ENCODE assay signal across 20 cellular contexts in genomic region chr18:62967089-62967488, GRCh38.
DNase-seq lines count a peak whose midpoint lies in the region; ATAC-seq, FAIRE-seq and TF ChIP-seq lines count a peak whose summit lies in the region.
"Had no signal": no experiment of that assay in that cellular context is flagged by ENCODE, and none has a peak within 500 bp of the region (broad histone marks: within the 10 kb centered on the region; RNA-seq: fewer than 3 reads in every experiment).

No MANE protein-coding gene starts in this region.

- no peak overlapping the region for H3K27ac ChIP-seq in pancreas
- H3K27ac ChIP-seq: 22Rv1, BLaER1, C4-2B had no signal

- intact Hi-C loops in left colon (cut with DNase I, micrococcal nuclease) (no loop called here), pancreas (cut with DNase I) (no loop called here)

- DNase-seq in D721Med (ENCODE audit: insufficient read length, low spot score) (no peak), LNCaP clone FGC (ENCODE audit: low read depth) (peak; percentile 80), left colon (no peak), pancreas (no peak), cerebellar nuclear complex (lab: John Stamatoyannopoulos, UW) (no peak), NCI-H1417 treated with DMSO at 0.1 percent for 48 hours (lab: John Stamatoyannopoulos, UW) (no peak)
- DNase-seq: CD4-positive, CD25-positive, alpha-beta regulatory T cell; CD8-positive, alpha-beta memory T cell; DMS53; DMS79 treated with DMSO at 0.1 percent for 48 hours; GF-D8; GOT3 had no signal

- ATAC-seq in left colon = peak; percentile 38
- ATAC-seq in pancreas = peak; percentile 29 to 71 (median 54)
- ATAC-seq in GM21390 (IDR thresholded peaks at IDR 0.05; ENCODE audit: unreplicated experiment) = no peak
- ATAC-seq in HG02973 (IDR thresholded peaks at IDR 0.05; ENCODE audit: unreplicated experiment) = no peak

- no peaks in the 10 kb centered on the region for H3K9me3 ChIP-seq in pancreas
- H3K9me3 ChIP-seq: BLaER1 had no signal

- no peaks in the 10 kb centered on the region for H3K27me3 ChIP-seq in pancreas
- H3K27me3 ChIP-seq: BLaER1 had no signal

- TF ChIP-seq CTCF in D721Med (IDR thresholded peaks at IDR 0.05; ENCODE audit: insufficient read depth, missing control alignments) (no peak), LNCaP clone FGC (IDR thresholded peaks at IDR 0.05; ENCODE audit: control insufficient read depth, extremely low read depth, insufficient read depth) (no peak), pancreas (IDR thresholded peaks at IDR 0.05) (no peak)

- 43 to 47% methylated on average over 4 of the region's 4 CpGs for WGBS in pancreas, 2 donors

- H3K4me3 ChIP-seq in LNCaP clone FGC (ENCODE audit: low read depth, low read length) (no peak overlapping the region), pancreas (no peak overlapping the region)
- H3K4me3 ChIP-seq: BLaER1, HAP-1 had no signal

- no peaks in the 10 kb centered on the region for H3K36me3 ChIP-seq in pancreas

- peaks cover 0 to 4% (median 0%) of the 10 kb centered on the region in 3 donors for H3K4me1 ChIP-seq in pancreas
- H3K4me1 ChIP-seq: BLaER1 had no signal

- peak; percentile 99 for FAIRE-seq in D721Med (lab: Jason Lieb, UNC)
- no peak for FAIRE-seq in pancreas (lab: Jason Lieb, UNC)
- FAIRE-seq: GM12891, H54 had no signal

Comparison
In these comparisons a context has a peak if more than half of its experiments do, and no peak if none do; other contexts are left out.
1. ATAC-seq: peak in left colon (single experiment) and pancreas (4 of 4); none in GM21390 (single experiment) and HG02973 (single experiment).